Comparison of ENCODE assay signal across 9 cellular contexts in genomic region chr1:158830904-158831507, GRCh38. TPM values are rescaled to one million over a fixed set of nuclear protein-coding genes. Genes with fewer than 3 reads are reported as not detected.
DNase-seq lines count a peak whose midpoint lies in the region; ATAC-seq and TF ChIP-seq lines count a peak whose summit lies in the region.
"Had no signal": no experiment of that assay in that cellular context is flagged by ENCODE, and none has a peak within 500 bp of the region (broad histone marks: within the 10 kb centered on the region; RNA-seq: fewer than 3 reads in every experiment).

Gene MNDA, plus strand, starts transcription at chr1:158831351. Its CDS starts 10,803 bp downstream, at chr1:158842154.

- no peaks in the 10 kb centered on the region for H3K4me1 ChIP-seq in HAP-1
- H3K4me1 ChIP-seq in ovary (ENCODE audit: insufficient read depth), result no peaks in the 10 kb centered on the region

- TF ChIP-seq EP300 in ovary (IDR thresholded peaks at IDR 0.05), result no peak

- H3K36me3 ChIP-seq in HAP-1 (replicated peaks) (no peaks in the 10 kb centered on the region), ovary (no peaks in the 10 kb centered on the region)

- H3K9me3 ChIP-seq in HAP-1, result no peaks in the 10 kb centered on the region
- no peaks in the 10 kb centered on the region for H3K9me3 ChIP-seq in ovary

- TF ChIP-seq CTCF in GM12865 (IDR thresholded peaks at IDR 0.05; ENCODE audit: insufficient read depth, low read depth, low read length, missing control alignments), result no peak
- no peak for TF ChIP-seq CTCF in ovary (IDR thresholded peaks at IDR 0.05)

- TF ChIP-seq POLR2A in ovary (IDR thresholded peaks at IDR 0.05), result no peak

- intact Hi-C loops in left ventricle myocardium superior (cut with micrococcal nuclease), result no loop called here
- intact Hi-C loops in ovary (cut with DNase I), result no loop called here

- in situ Hi-C loops in HAP-1 (cut with MboI; ENCODE audit: low sequenced_read_pairs), result no loop called here

- DNase-seq in GM12865 (ENCODE audit: low read depth), result peak; percentile 64
- no peak for DNase-seq in left ventricle myocardium superior
- DNase-seq in HAP-1 (ENCODE audit: low spot score in 2 of 2), result no peak
- no peak for DNase-seq in amygdala (lab: John Stamatoyannopoulos, UW)
- no peak for DNase-seq in ovary
- no peak for DNase-seq in DMS 273 (lab: John Stamatoyannopoulos, UW; ENCODE audit: unreplicated experiment)

- ATAC-seq in GM21360 (IDR thresholded peaks at IDR 0.05; ENCODE audit: unreplicated experiment) (peak; percentile 83), HG03469 (IDR thresholded peaks at IDR 0.05; ENCODE audit: unreplicated experiment) (peak; percentile 87), left ventricle myocardium superior (peak; percentile 57)

- 83 to 90% (median 85%) methylated on average over 5 of the region's 5 CpGs for WGBS in ovary, 3 donors

- H3K27me3 ChIP-seq in HAP-1 (ENCODE audit: low read depth) (no peaks in the 10 kb centered on the region), ovary (no peaks in the 10 kb centered on the region)

- no peak within 1 kb of the TSS for H3K27ac ChIP-seq in ovary

- H3K4me3 ChIP-seq in GM12865 (ENCODE audit: low read depth, low read length) (peak within 1 kb of the TSS; percentile 20), HAP-1 (no peak within 1 kb of the TSS), ovary (no peak within 1 kb of the TSS)

RNA-seq across cellular contexts. Expression of gene MNDA, which starts in this region (rescaled TPM):
- total RNA-seq in left ventricle myocardium superior (4.9 TPM), ovary (10 to 100 TPM in 1 of 7 donors, 1 to 10 TPM in 5, under 1 TPM in 1; 0.71 to 26.5 (median 2.8) TPM)
- polyA plus RNA-seq in ovary, result 1 to 10 TPM; 1.7 to 8.7 TPM
- total RNA-seq: fibroblast of villous mesenchyme had no signal
